ENCODE assay signal across 7 cellular contexts in the genomic region with DNA sequence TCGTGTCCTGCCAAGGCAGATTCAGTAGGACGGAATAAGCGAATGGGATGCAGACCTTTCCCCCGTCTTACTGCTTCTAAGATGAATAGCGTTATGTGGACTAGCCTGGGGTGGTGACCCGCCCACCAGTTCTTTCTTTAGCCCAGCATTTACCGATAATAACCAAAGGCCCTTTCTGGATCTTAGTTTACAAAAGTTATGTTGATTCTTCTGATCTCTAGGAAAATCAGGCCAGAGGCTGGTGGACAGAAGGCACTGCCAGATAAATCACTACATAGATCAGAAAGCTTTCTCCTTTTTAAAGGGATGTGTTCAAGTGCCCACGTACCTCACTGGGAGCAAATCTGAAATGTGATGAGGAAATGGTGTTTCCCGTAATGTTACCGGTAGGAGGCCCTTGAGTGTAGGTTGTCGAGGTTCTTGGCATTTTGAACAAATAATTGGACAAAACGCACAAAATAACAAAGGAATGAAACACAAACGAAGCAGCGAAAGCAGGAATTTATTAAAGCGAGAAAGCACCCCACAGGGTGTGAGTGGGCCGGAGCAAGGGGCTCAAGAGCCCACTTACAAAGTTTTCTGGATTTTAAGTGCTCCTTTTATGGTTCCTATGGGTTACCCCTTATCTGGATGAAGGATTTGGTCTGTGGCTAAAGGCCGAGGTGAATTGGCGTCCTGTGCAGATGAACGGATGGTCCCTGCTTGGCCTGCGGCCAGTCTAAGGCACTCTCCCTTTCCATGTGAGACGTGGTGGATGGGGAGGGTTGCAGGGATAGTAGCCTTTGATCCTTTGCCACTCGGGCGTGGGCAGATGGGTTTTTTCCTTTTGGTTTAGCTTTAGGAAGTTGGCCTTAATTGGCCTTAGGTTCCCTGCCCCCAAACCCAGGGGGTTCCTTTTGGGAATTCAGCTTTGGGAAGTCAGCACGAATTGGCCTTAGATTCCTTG. TPM values are rescaled to one million over a fixed set of nuclear protein-coding genes. Genes with fewer than 3 reads are reported as not detected.
DNase-seq lines count a peak whose midpoint lies in the region; ATAC-seq and TF ChIP-seq lines count a peak whose summit lies in the region.

No MANE protein-coding gene starts in this region.

- H3K9ac ChIP-seq in Karpas-422 (ENCODE audit: low read length): peak overlapping the region; percentile 87

- 12% methylated on average over 24 of the region's 24 CpGs for WGBS in thymus

- TF ChIP-seq CTCF in ascending aorta (IDR thresholded peaks at IDR 0.05): peak in 1 of 3 experiments; percentile 10

- H3K4me3 ChIP-seq in Karpas-422 (ENCODE audit: low read length) (peak overlapping the region; percentile 76), ascending aorta (peak overlapping the region; percentile 82 to 88), thymus (ENCODE audit: low read length) (peak overlapping the region; percentile 95)

- H3K9me2 ChIP-seq in Karpas-422 (replicated peaks; ENCODE audit: insufficient read depth, low read length): no peaks in the 10 kb centered on the region

- intact Hi-C loops in ascending aorta (cut with DNase I): loop anchor here (10.0 kb wide), 2 partner anchors 288 to 502 kb away; partner anchors contain the start of genes FBXL22, PCLAF and TRIP4

- peak overlapping the region; percentile 73 for H3K4me2 ChIP-seq in Karpas-422 (ENCODE audit: low read depth, low read length, poor library complexity, severe bottlenecking)

- no peaks in the 10 kb centered on the region; the same call in 1 of the 2 replicates for H4K20me1 ChIP-seq in Karpas-422 (ENCODE audit: insufficient read depth, low read depth, low read length)

- H3K9me3 ChIP-seq in Karpas-422 (ENCODE audit: low read length) (no peaks in the 10 kb centered on the region), ascending aorta (no peaks in the 10 kb centered on the region), thymus (ENCODE audit: control insufficient read depth) (no peaks in the 10 kb centered on the region)

- DNase-seq in EH (ENCODE audit: low read depth) (peak; percentile 40), Karpas-422 (peak; percentile 69), ascending aorta (ENCODE audit: low spot score in 2 of 2) (no peak), kidney tubule cell (ENCODE audit: low spot score) (peak; percentile 59), GM19240 (ENCODE audit: insufficient read length, low spot score) (no peak)

- H3K4me1 ChIP-seq in Karpas-422 (ENCODE audit: low read length) (peaks cover 42% of the 10 kb centered on the region), ascending aorta (peaks cover 13 to 40% of the 10 kb centered on the region in 2 donors), thymus (ENCODE audit: control insufficient read depth, insufficient read depth, low read length) (peaks cover 19% of the 10 kb centered on the region)

- ATAC-seq in HG02571 (IDR thresholded peaks at IDR 0.05; ENCODE audit: unreplicated experiment): no peak

- peaks cover 86% of the 10 kb centered on the region for H3K79me2 ChIP-seq in Karpas-422 (ENCODE audit: low read length)

- H3K27ac ChIP-seq in Karpas-422 (ENCODE audit: low read length): peak overlapping the region; percentile 23
- peak overlapping the region; percentile 77 to 78 for H3K27ac ChIP-seq in ascending aorta
- peak overlapping the region; percentile 86 for H3K27ac ChIP-seq in thymus (ENCODE audit: low read depth)

- H3K36me3 ChIP-seq in Karpas-422 (ENCODE audit: insufficient read depth, low read length) (peaks cover 9% of the 10 kb centered on the region; the same call in 1 of the 2 replicates), ascending aorta (no peaks in the 10 kb centered on the region), thymus (ENCODE audit: control insufficient read depth, insufficient read depth) (no peaks in the 10 kb centered on the region)

- no peaks in the 10 kb centered on the region for H3K27me3 ChIP-seq in Karpas-422 (ENCODE audit: low read length)
- H3K27me3 ChIP-seq in ascending aorta: no peaks in the 10 kb centered on the region
- no peaks in the 10 kb centered on the region for H3K27me3 ChIP-seq in thymus (ENCODE audit: control insufficient read depth, insufficient read depth)

- no peak overlapping the region for H2AFZ ChIP-seq in Karpas-422 (ENCODE audit: low read length)

RNA-seq across cellular contexts. Expression of gene SNX1, which starts 1.0 kb away (rescaled TPM):
- 52.0 and 55.5 TPM in 2 replicates for total RNA-seq in Karpas-422 (2014; rRNA removed; shearing (Covaris generic); ENCODE audit: low replicate concordance)
- 33.8 TPM for total RNA-seq in ascending aorta
- polyA plus RNA-seq in thymus: 85.6 TPM

RNA-seq across cellular contexts. Expression of gene CIAO2A, which starts 3.1 kb away (rescaled TPM):
- total RNA-seq in Karpas-422 (2014; rRNA removed; shearing (Covaris generic); ENCODE audit: low replicate concordance): 106 and 129 TPM in 2 replicates
- total RNA-seq in ascending aorta: 2.4 TPM
- polyA plus RNA-seq in thymus: 115 TPM

RNA-seq across cellular contexts. Expression of gene DAPK2, which starts 50.5 kb away (rescaled TPM):
- total RNA-seq in Karpas-422 (2014; rRNA removed; shearing (Covaris generic); ENCODE audit: low replicate concordance): 40.4 and 56.4 TPM in 2 replicates
- total RNA-seq in ascending aorta: 2.4 TPM
- 3.3 TPM for polyA plus RNA-seq in thymus

RNA-seq across cellular contexts. Expression of gene SNX22, which starts 54.8 kb away (rescaled TPM):
- 51.5 and 71.4 TPM in 2 replicates for total RNA-seq in Karpas-422 (2014; rRNA removed; shearing (Covaris generic); ENCODE audit: low replicate concordance)
- 0.53 TPM for total RNA-seq in ascending aorta
- polyA plus RNA-seq in thymus: 23.9 TPM

Comparison
In these comparisons a context has a peak if more than half of its experiments do, and no peak if none do; other contexts are left out.
1. DNase-seq: peak in EH (single experiment), Karpas-422 (single experiment) and kidney tubule cell (single experiment); none in ascending aorta (0 of 2) and GM19240 (single experiment).
2. H3K27ac ChIP-seq: peak in every context shown above with its lines; median percentile 86 in thymus; 78 in ascending aorta; 23 in Karpas-422.
3. RNA of gene CIAO2A, which starts 3.1 kb away (total RNA-seq): 106 to 129 TPM in Karpas-422; 2.4 TPM in ascending aorta (single experiment); every median in the first group is over 10 times any median in the second.
4. RNA of gene DAPK2, which starts 50.5 kb away (total RNA-seq): 40.4 to 56.4 TPM in Karpas-422; 2.4 TPM in ascending aorta (single experiment); every median in the first group is over 10 times any median in the second.
5. Peak in every context shown above with its lines, with median percentiles within 50 percentile points of each other: H3K4me3 ChIP-seq.